16 cellular contexts compared by ENCODE assay signal in the genomic region with DNA sequence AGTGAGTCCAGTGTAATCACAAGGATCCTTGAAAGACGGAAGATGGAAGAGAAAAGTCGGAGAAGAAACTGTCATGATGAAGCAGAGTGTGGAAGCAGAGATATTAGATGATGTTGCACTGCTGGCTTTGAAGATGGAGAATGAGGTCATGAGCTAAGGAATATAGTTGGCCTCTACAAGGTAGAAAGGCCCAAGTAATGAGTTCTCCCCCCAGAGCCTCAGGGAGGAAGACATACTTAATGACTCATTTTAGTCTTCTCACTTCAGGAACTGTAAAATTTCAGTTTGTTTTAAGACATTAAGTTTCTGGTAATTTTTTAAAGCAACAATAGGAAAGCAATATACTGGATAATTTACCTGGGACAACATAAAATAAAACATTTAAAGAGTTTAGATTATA.
DNase-seq lines count a peak whose midpoint lies in the region; ATAC-seq and TF ChIP-seq lines count a peak whose summit lies in the region.
"Had no signal": no experiment of that assay in that cellular context is flagged by ENCODE, and none has a peak within 500 bp of the region (broad histone marks: within the 10 kb centered on the region; RNA-seq: fewer than 3 reads in every experiment).

No MANE protein-coding gene starts in this region.

- H3K27ac ChIP-seq in OCI-LY3 (ENCODE audit: low read length), result peak overlapping the region; percentile 73

- ATAC-seq in GM18868 (IDR thresholded peaks at IDR 0.05; ENCODE audit: unreplicated experiment), result peak; percentile 71
- no peak for ATAC-seq in HG03439 (IDR thresholded peaks at IDR 0.05; ENCODE audit: unreplicated experiment)
- ATAC-seq in HG02970 (IDR thresholded peaks at IDR 0.05; ENCODE audit: low FRiP score, unreplicated experiment), result no peak
- ATAC-seq: CD8-positive, alpha-beta T cell; T-helper 17 cell had no signal

- H3K9me3 ChIP-seq in OCI-LY3 (ENCODE audit: insufficient read depth, low read length), result 0 out of 2 replicates have a peak, but pooled peaks cover 3% of the 10 kb centered on the region

- peaks cover 20% of the 10 kb centered on the region for H3K4me1 ChIP-seq in OCI-LY3 (ENCODE audit: low read length)

- peak overlapping the region; percentile 34; the same call in 1 of the 2 replicates for H3K9ac ChIP-seq in OCI-LY3 (ENCODE audit: low read length)

- no peaks in the 10 kb centered on the region for H3K79me2 ChIP-seq in OCI-LY3 (ENCODE audit: low read length)

- no peaks in the 10 kb centered on the region for H3K27me3 ChIP-seq in OCI-LY3 (ENCODE audit: low read depth, low read length)

- peak overlapping the region; percentile 69 for H3K4me2 ChIP-seq in OCI-LY3 (ENCODE audit: low read length)

- no peaks in the 10 kb centered on the region for H4K20me1 ChIP-seq in OCI-LY3 (ENCODE audit: insufficient read depth, low read length)

- peak; percentile 0 for DNase-seq in fibroblast of mammary gland (ENCODE audit: low read depth)
- DNase-seq in HuH-7.5 (ENCODE audit: low spot score), result no peak
- DNase-seq in dermis blood vessel endothelial cell, result no peak
- DNase-seq: CD8-positive, alpha-beta T cell; DMS79 treated with DMSO at 0.1 percent for 48 hours; H7; MM.1S; NCI-H1092 treated with DMSO at 0.1 percent for 48 hours; NCI-H2227 treated with DMSO at 0.1 percent for 48 hours; NCI-H524 treated with DMSO at 0.1 percent for 48 hours; RPMI8226; T-helper 17 cell had no signal

- TF ChIP-seq CTCF in OCI-LY3 (IDR thresholded peaks at IDR 0.05; ENCODE audit: low read depth, low read length) (no peak), fibroblast of mammary gland (conservative IDR thresholded peaks at IDR 0.05; ENCODE audit: control insufficient read depth, insufficient read depth, low read depth, low read length) (no peak)

- peaks cover 7% of the 10 kb centered on the region for H3K36me3 ChIP-seq in OCI-LY3 (replicated peaks; ENCODE audit: low read depth, low read length)

- no peak overlapping the region; the same call in 1 of the 2 replicates for H2AFZ ChIP-seq in OCI-LY3 (ENCODE audit: low read depth, low read length)

- H3K4me3 ChIP-seq in OCI-LY3 (ENCODE audit: low read length) (peak overlapping the region; percentile 44), fibroblast of mammary gland (ENCODE audit: control insufficient read depth, low read depth, low read length) (no peak overlapping the region)
